Comparison of ENCODE assay signal across 20 cellular contexts in genomic region chr2:204913854-204914464, GRCh38.
"Had no signal": no experiment of that assay in that cellular context is flagged by ENCODE, and none has a peak within 500 bp of the region (broad histone marks: within the 10 kb centered on the region; RNA-seq: fewer than 3 reads in every experiment).

No MANE protein-coding gene starts in this region.

- H3K9me3 ChIP-seq: heart left ventricle, mucosa of descending colon, sigmoid colon, stomach, vagina had no signal

- H3K36me3 ChIP-seq: heart left ventricle, sigmoid colon, stomach, vagina had no signal

- H3K4me1 ChIP-seq: heart left ventricle, stomach, vagina had no signal

- H3K27ac Mint-ChIP-seq: type B pancreatic cell had no signal

- FAIRE-seq: endometrium, frontal cortex had no signal

- DNase-seq: cortex of kidney; dorsolateral prefrontal cortex; effector CD8-positive, alpha-beta T cell; heart left ventricle; hippocampal formation; islet precursor cell; mammary epithelial cell; mucosa of descending colon; stimulated activated naive CD4-positive, alpha-beta T cell; stomach; substantia nigra had no signal

- H3K27me3 ChIP-seq: dorsolateral prefrontal cortex, heart left ventricle, sigmoid colon, stomach, vagina had no signal

- H3K27ac ChIP-seq: dorsolateral prefrontal cortex, heart left ventricle, sigmoid colon, skin epidermis, stomach, vagina had no signal

- ATAC-seq: esophagus mucosa, heart left ventricle, left lobe of liver, mucosa of descending colon had no signal

- H3K4me3 ChIP-seq: dorsolateral prefrontal cortex, heart left ventricle, mucosa of descending colon, sigmoid colon, skin epidermis, stomach, vagina had no signal

- H3K27me3 Mint-ChIP-seq: naive thymus-derived CD8-positive, alpha-beta T cell; type B pancreatic cell had no signal

- H3K4me3 Mint-ChIP-seq: naive thymus-derived CD8-positive, alpha-beta T cell; type B pancreatic cell had no signal
